Comparison of ENCODE assay signal across 2 cellular contexts in genomic region chr17:62592305-62593099, GRCh38.
TF ChIP-seq lines count a peak whose summit lies in the region.

No MANE protein-coding gene starts in this region.

TF ChIP-seq in HEK293, 187 proteins besides CTCF, POLR2A, EP300 and RAD21 (continued from another document):
- TF ChIP-seq PRDM10 (tag by site-specific recombination; IDR thresholded peaks at IDR 0.05) (0 out of 2 replicates have a peak, but pooled peaks have one; percentile 11), ZIC2 (tag by site-specific recombination; IDR thresholded peaks at IDR 0.05) (peak; percentile 76)

TF ChIP-seq in GM23338, 12 proteins besides CTCF, POLR2A, EP300 and RAD21 (continued from another document):
- TF ChIP-seq ZNF462 (CRISPR knock-in tag; IDR thresholded peaks at IDR 0.05) (no peak), ETS1 (IDR thresholded peaks at IDR 0.05) (no peak), EZH2 (IDR thresholded peaks at IDR 0.05; ENCODE audit: low read depth, unreplicated experiment) (no peak), CREB1 (CRISPR knock-in tag; IDR thresholded peaks at IDR 0.05; ENCODE audit: low read depth) (no peak)
TF ChIP-seq in GM23338: peak in this region for 0.
